Comparison of ENCODE assay signal across 8 cellular contexts in genomic region chr4:98939892-98940298, GRCh38. TPM values are rescaled to one million over a fixed set of nuclear protein-coding genes. Genes with fewer than 3 reads are reported as not detected.
A peak's percentile ranks its signal among the peaks of the same experiment; 100 is the strongest.
DNase-seq lines count a peak whose midpoint lies in the region; ATAC-seq, FAIRE-seq and TF ChIP-seq lines count a peak whose summit lies in the region.

No MANE protein-coding gene starts in this region.

- intact Hi-C loops in natural killer cell (cut with micrococcal nuclease) = no loop called here

- no peaks in the 10 kb centered on the region for H3K27me3 Mint-ChIP-seq in natural killer cell (ENCODE audit: low read depth in 2 of 2)
- peaks cover 0 to 2% of the 10 kb centered on the region in 2 donors for H3K27me3 Mint-ChIP-seq in natural killer cell treated with Interleukin-12 subunit alpha and Interleukin-12 subunit beta and Interleukin-15 and Interleukin-18, amount 100 ng/mL, for 72 hours
- H3K27me3 Mint-ChIP-seq in naive thymus-derived CD8-positive, alpha-beta T cell = no peaks in the 10 kb centered on the region

- H3K4me1 Mint-ChIP-seq in natural killer cell = peaks cover 0 to 5% of the 10 kb centered on the region in 2 donors
- H3K4me1 Mint-ChIP-seq in natural killer cell treated with Interleukin-12 subunit alpha and Interleukin-12 subunit beta and Interleukin-15 and Interleukin-18, amount 100 ng/mL, for 72 hours (ENCODE audit: low read depth in 2 of 2) = peaks cover 0 to 9% of the 10 kb centered on the region in 2 donors
- H3K4me1 Mint-ChIP-seq in naive thymus-derived CD8-positive, alpha-beta T cell = peaks cover 4 to 13% (median 9%) of the 10 kb centered on the region in 4 donors

- TF ChIP-seq CTCF in natural killer cell (IDR thresholded peaks at IDR 0.05) = peak; percentile 64

- DNase-seq in natural killer cell = no peak
- DNase-seq in natural killer cell treated with Interleukin-12 subunit alpha and Interleukin-12 subunit beta and Interleukin-15 and Interleukin-18, amount 100 ng/mL, for 72 hours (ENCODE audit: low spot score) = no peak
- peak; percentile 31 for DNase-seq in RCC 7860 (ENCODE audit: low spot score)
- DNase-seq in epidermal melanocyte (ENCODE audit: insufficient read length, low spot score) = peak; percentile 68
- peak in 3 of 10 donors; percentile 8 to 24 (median 22) for DNase-seq in naive thymus-derived CD8-positive, alpha-beta T cell
- DNase-seq in T1000 (lab: John Stamatoyannopoulos, UW) = no peak

- H3K9me3 Mint-ChIP-seq in natural killer cell = no peaks in the 10 kb centered on the region
- no peaks in the 10 kb centered on the region for H3K9me3 Mint-ChIP-seq in natural killer cell treated with Interleukin-12 subunit alpha and Interleukin-12 subunit beta and Interleukin-15 and Interleukin-18, amount 100 ng/mL, for 72 hours
- H3K9me3 Mint-ChIP-seq in naive thymus-derived CD8-positive, alpha-beta T cell = no peaks in the 10 kb centered on the region

- H3K36me3 Mint-ChIP-seq in natural killer cell = no peaks in the 10 kb centered on the region
- H3K36me3 Mint-ChIP-seq in natural killer cell treated with Interleukin-12 subunit alpha and Interleukin-12 subunit beta and Interleukin-15 and Interleukin-18, amount 100 ng/mL, for 72 hours = no peaks in the 10 kb centered on the region
- H3K36me3 Mint-ChIP-seq in naive thymus-derived CD8-positive, alpha-beta T cell = no peaks in the 10 kb centered on the region

- POLR2A ChIA-PET in naive thymus-derived CD8-positive, alpha-beta T cell (lab: Charles Lee) = no interaction called here

- no peak overlapping the region for H3K27ac Mint-ChIP-seq in natural killer cell
- H3K27ac Mint-ChIP-seq in natural killer cell treated with Interleukin-12 subunit alpha and Interleukin-12 subunit beta and Interleukin-15 and Interleukin-18, amount 100 ng/mL, for 72 hours = no peak overlapping the region
- H3K27ac Mint-ChIP-seq in naive thymus-derived CD8-positive, alpha-beta T cell = no peak overlapping the region

- ATAC-seq in natural killer cell = peak in 1 of 3 donors; percentile 29
- ATAC-seq in natural killer cell treated with Interleukin-12 subunit alpha and Interleukin-12 subunit beta and Interleukin-15 and Interleukin-18, amount 100 ng/mL, for 72 hours = no peak
- peak; percentile 37 for ATAC-seq in HG02678 (IDR thresholded peaks at IDR 0.05; ENCODE audit: unreplicated experiment)
- peak; percentile 49 to 58 for ATAC-seq in naive thymus-derived CD8-positive, alpha-beta T cell
- ATAC-seq in GM21447 (IDR thresholded peaks at IDR 0.05; ENCODE audit: unreplicated experiment) = no peak

- no peak for FAIRE-seq in RCC 7860 (lab: Jason Lieb, UNC)

- no peak overlapping the region for H3K4me3 Mint-ChIP-seq in natural killer cell
- H3K4me3 Mint-ChIP-seq in natural killer cell treated with Interleukin-12 subunit alpha and Interleukin-12 subunit beta and Interleukin-15 and Interleukin-18, amount 100 ng/mL, for 72 hours = no peak overlapping the region
- H3K4me3 Mint-ChIP-seq in naive thymus-derived CD8-positive, alpha-beta T cell = no peak overlapping the region

RNA-seq across cellular contexts. Expression of gene EIF4E, which starts 11.0 kb away (rescaled TPM):
- 10 to 100 TPM; 67.4 to 92.4 (median 75.5) TPM for total RNA-seq in natural killer cell
- total RNA-seq in natural killer cell treated with Interleukin-12 subunit alpha and Interleukin-12 subunit beta and Interleukin-15 and Interleukin-18, amount 100 ng/mL, for 72 hours = 100 to 1,000 TPM; 106 to 107 TPM
- total RNA-seq in naive thymus-derived CD8-positive, alpha-beta T cell = 10 to 100 TPM; 54.6 to 75.7 TPM
- polyA plus RNA-seq in naive thymus-derived CD8-positive, alpha-beta T cell = 10 to 100 TPM; 51.5 to 68.3 (median 62.7) TPM

RNA-seq across cellular contexts. Expression of gene METAP1, which starts 55.6 kb away (rescaled TPM):
- total RNA-seq in natural killer cell = 10 to 100 TPM; 41.1 to 54.3 (median 41.5) TPM
- total RNA-seq in natural killer cell treated with Interleukin-12 subunit alpha and Interleukin-12 subunit beta and Interleukin-15 and Interleukin-18, amount 100 ng/mL, for 72 hours = 10 to 100 TPM; 46.6 to 62.0 TPM
- total RNA-seq in naive thymus-derived CD8-positive, alpha-beta T cell = 10 to 100 TPM; 37.1 to 44.9 TPM
- polyA plus RNA-seq in naive thymus-derived CD8-positive, alpha-beta T cell = 10 to 100 TPM; 23.8 to 29.2 (median 24.3) TPM

Comparison
In these comparisons a context has a peak if more than half of its experiments do, and no peak if none do; other contexts are left out.
1. ATAC-seq: peak in HG02678 (single experiment) and naive thymus-derived CD8-positive, alpha-beta T cell (2 of 2); none in natural killer cell treated with Interleukin-12 subunit alpha and Interleukin-12 subunit beta and Interleukin-15 and Interleukin-18, amount 100 ng/mL, for 72 hours (0 of 2) and GM21447 (single experiment).
2. DNase-seq: peak in RCC 7860 (single experiment) and epidermal melanocyte (single experiment); none in natural killer cell (single experiment), natural killer cell treated with Interleukin-12 subunit alpha and Interleukin-12 subunit beta and Interleukin-15 and Interleukin-18, amount 100 ng/mL, for 72 hours (single experiment) and T1000 (single experiment).